In the genomic region with DNA sequence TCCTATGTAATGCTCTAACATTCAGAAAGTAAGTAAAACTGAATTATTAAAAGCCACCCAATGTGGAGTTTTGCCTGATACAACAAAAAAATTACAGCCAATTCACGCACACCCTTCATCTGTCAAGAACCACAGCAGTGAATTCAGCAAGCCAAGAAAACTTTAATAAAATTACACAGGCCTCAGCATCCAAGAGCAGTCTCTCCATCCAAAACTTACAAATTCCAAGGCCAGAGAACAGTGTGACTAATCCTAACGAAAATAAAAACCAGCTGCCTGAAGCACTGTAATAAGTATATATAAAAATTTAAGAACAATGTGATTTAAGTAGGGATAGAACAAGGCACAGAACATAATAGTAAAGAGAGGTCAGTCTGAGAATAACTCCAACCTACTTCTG, we compare ENCODE assay signal across 19 cellular contexts. TPM values are rescaled to one million over a fixed set of nuclear protein-coding genes. Genes with fewer than 3 reads are reported as not detected.
DNase-seq lines count a peak whose midpoint lies in the region; ATAC-seq and TF ChIP-seq lines count a peak whose summit lies in the region.
"Had no signal": no experiment of that assay in that cellular context is flagged by ENCODE, and none has a peak within 500 bp of the region (broad histone marks: within the 10 kb centered on the region; RNA-seq: fewer than 3 reads in every experiment).

No MANE protein-coding gene starts in this region.

- no peaks in the 10 kb centered on the region for H3K79me2 ChIP-seq in GM23248 (ENCODE audit: insufficient read depth)

- H3K9me3 ChIP-seq in GM23248 (ENCODE audit: low read depth), result no peaks in the 10 kb centered on the region
- no peaks in the 10 kb centered on the region for H3K9me3 ChIP-seq in skeletal muscle satellite cell (replicated peaks; ENCODE audit: low read length)
- H3K9me3 ChIP-seq: breast epithelium, right lobe of liver had no signal

- H3K4me2 ChIP-seq in GM23248 (ENCODE audit: unreplicated experiment) (peak overlapping the region; percentile 17), skeletal muscle satellite cell (ENCODE audit: low read length) (peak overlapping the region; percentile 30)

- H3K27me3 ChIP-seq in GM23248 (replicated peaks; ENCODE audit: insufficient read depth), result no peaks in the 10 kb centered on the region
- no peaks in the 10 kb centered on the region for H3K27me3 ChIP-seq in skeletal muscle satellite cell (ENCODE audit: control insufficient read depth, insufficient read depth, low read length)
- H3K27me3 ChIP-seq: breast epithelium, right lobe of liver had no signal

- no peaks in the 10 kb centered on the region for H4K20me1 ChIP-seq in GM23248 (ENCODE audit: insufficient read depth)

- H3K4me1 ChIP-seq in GM23248 (ENCODE audit: insufficient read depth) (peaks cover 39% of the 10 kb centered on the region), skeletal muscle satellite cell (ENCODE audit: control insufficient read depth, insufficient read depth, low read length) (peaks cover 37% of the 10 kb centered on the region)
- H3K4me1 ChIP-seq: breast epithelium, right lobe of liver had no signal

- in situ Hi-C loops in GM23248 (cut with MboI), result loop anchor here (5.0 to 25.0 kb wide), 2 partner anchors 216 to 501 kb away; no protein-coding TSS in a partner anchor

- H3K36me3 ChIP-seq in GM23248 (ENCODE audit: low read depth) (no peaks in the 10 kb centered on the region), skeletal muscle satellite cell (ENCODE audit: insufficient read depth, low read length) (no peaks in the 10 kb centered on the region)
- H3K36me3 ChIP-seq: breast epithelium, right lobe of liver had no signal

- H3K9ac ChIP-seq in GM23248 (no peak overlapping the region), skeletal muscle satellite cell (ENCODE audit: low read depth, low read length) (no peak overlapping the region)

- H3K4me3 ChIP-seq in GM23248 (no peak overlapping the region), foreskin fibroblast (ENCODE audit: low read depth in 1 of 2, low read length in 2 of 2) (no peak overlapping the region), skeletal muscle satellite cell (ENCODE audit: low read length) (no peak overlapping the region)
- H3K4me3 ChIP-seq: breast epithelium, right lobe of liver had no signal

- 3 to 4% methylated on average over 2 of the region's 2 CpGs for WGBS in GM23248 (ENCODE audit: low coverage in 1 of 2, low lambda C conversion rate in 2 of 2, missing lambda C conversion rate in 2 of 2), 2 experiments

- H3K9me2 ChIP-seq in GM23248 (ENCODE audit: insufficient read depth), result no peaks in the 10 kb centered on the region

- no peak for TF ChIP-seq CTCF in foreskin fibroblast (IDR thresholded peaks at IDR 0.05; ENCODE audit: low read depth, low read length)

- H2AFZ ChIP-seq in GM23248, result no peak overlapping the region

- peaks cover 25% of the 10 kb centered on the region; the same call in 1 of the 2 replicates for H3F3A ChIP-seq in GM23248 (ENCODE audit: insufficient read depth)

- DNase-seq in GM23248 (peak; percentile 81), foreskin fibroblast (peak; percentile 49 to 80)
- DNase-seq in activated CD8-positive, alpha-beta memory T cell treated with anti-CD3 and anti-CD28 coated beads, Interleukin-2, amount 50 U/mL, for 4 hours, result no peak
- DNase-seq: activated CD4-positive, CD25-positive, alpha-beta regulatory T cell treated with anti-CD3 and anti-CD28 coated beads, Interleukin-2, amount 50 U/mL, for 72 hours; CD8-positive, alpha-beta memory T cell; effector CD8-positive, alpha-beta T cell; KBM-7; NCI-H1417; right lobe of liver; T-helper 2 cell; trophoblast cell had no signal

- H3K27ac ChIP-seq in GM23248, result peak overlapping the region; percentile 42
- H3K27ac ChIP-seq: breast epithelium, right lobe of liver had no signal

- ATAC-seq in SK-N-SH treated with all-trans-retinoic acid at 6 μM for 48 hours, result peak; percentile 92
- no peak for ATAC-seq in HG03196 (IDR thresholded peaks at IDR 0.05; ENCODE audit: unreplicated experiment)
- ATAC-seq in GM19351 (IDR thresholded peaks at IDR 0.05; ENCODE audit: unreplicated experiment), result no peak
- ATAC-seq in HG03175 (IDR thresholded peaks at IDR 0.05; ENCODE audit: unreplicated experiment), result no peak
- ATAC-seq: right lobe of liver had no signal

TF ChIP-seq in SK-N-SH treated with all-trans-retinoic acid at 6 μM for 48 hours, 23 proteins besides CTCF, POLR2A, EP300 and RAD21:
- TF ChIP-seq ZNF565 (CRISPR knock-in tag; conservative IDR thresholded peaks at IDR 0.05; ENCODE audit: low read depth), result no peak
TF ChIP-seq in SK-N-SH treated with all-trans-retinoic acid at 6 μM for 48 hours: peak in this region for 0.

RNA-seq across cellular contexts. Expression of a gene that starts 54.2 kb away (rescaled TPM):
- total RNA-seq in GM23248 (2014; rRNA removed; shearing (Covaris generic)), result not detected in 2 replicates
- not detected in 2 replicates for polyA plus RNA-seq in GM23248 (2016; fragmentation: Nextera tagmentation; extraction: Ambion mirVana)
- not detected in 2 replicates for total RNA-seq in skeletal muscle satellite cell (2012; rRNA removed)
- total RNA-seq: breast epithelium; CD8-positive, alpha-beta memory T cell; frontal cortex; mesenteric fat pad; right lobe of liver had no signal
- polyA plus RNA-seq: CD8-positive, alpha-beta memory T cell had no signal
